Comparison of ENCODE assay signal across 21 cellular contexts in genomic region chr9:4139201-4139600, GRCh38.
DNase-seq lines count a peak whose midpoint lies in the region; ATAC-seq, FAIRE-seq and TF ChIP-seq lines count a peak whose summit lies in the region.
"Had no signal": no experiment of that assay in that cellular context is flagged by ENCODE, and none has a peak within 500 bp of the region (broad histone marks: within the 10 kb centered on the region; RNA-seq: fewer than 3 reads in every experiment).

No MANE protein-coding gene starts in this region.

- CTCF ChIA-PET in A549 (lab: Yijun Ruan, JAX): interaction anchor here (2.4 to 2.9 kb wide), 2 partner anchors 9 to 61 kb away, joined by 9 to 14 read pairs; no protein-coding TSS in a partner anchor

- no peak for TF ChIP-seq RAD21 in A549 (conservative IDR thresholded peaks at IDR 0.05 in 1 of 2, IDR thresholded peaks at IDR 0.05 in 1 of 2)

- DNase-seq in A549 (ENCODE audit: low read depth in 1 of 2, low spot score in 1 of 2) (no peak), LHCN-M2 (ENCODE audit: low read depth) (peak; percentile 42), amniotic epithelial cell (ENCODE audit: low read depth) (peak; percentile 33), mesenchymal stem cell (peak; percentile 34), HuH-7.5 (ENCODE audit: low spot score) (no peak), NCI-H1105 (lab: John Stamatoyannopoulos, UW) (no peak), vagina (ENCODE audit: extremely low spot score in 2 of 2) (no peak)
- DNase-seq: DMS 273 treated with DMSO at 0.1 percent for 48 hours, GF-D8, GOT3, NCI-H1436, NCI-H2029 treated with DMSO at 0.1 percent for 48 hours, NCI-H2171, NCI-H526, PC-3 had no signal

- peak overlapping the region; percentile 16 for H2BK15ac ChIP-seq in mesenchymal stem cell (ENCODE audit: low read depth, poor library complexity, severe bottlenecking)

- peak overlapping the region; percentile 6 for H2BK120ac ChIP-seq in mesenchymal stem cell (ENCODE audit: low read depth, low read length)

- FAIRE-seq in A549 (lab: Jason Lieb, UNC): no peak
- FAIRE-seq: GM19239, HepG2 had no signal

- H3K36me3 ChIP-seq in mesenchymal stem cell (ENCODE audit: control insufficient read depth in 1 of 2, insufficient read depth in 2 of 2, low read depth in 1 of 2, low read length in 2 of 2): no peaks in the 10 kb centered on the region
- H3K36me3 ChIP-seq in vagina: no peaks in the 10 kb centered on the region

- POLR2A ChIA-PET in A549 (lab: Yijun Ruan, JAX): no interaction called here

- intact Hi-C loops in vagina (cut with DNase I): no loop called here

- TF ChIP-seq CTCF in A549 (IDR thresholded peaks at IDR 0.05) (no peak), vagina (IDR thresholded peaks at IDR 0.05) (no peak)

- no peaks in the 10 kb centered on the region for H3K9me3 ChIP-seq in A549
- H3K9me3 ChIP-seq in mesenchymal stem cell (ENCODE audit: control insufficient read depth, low read length): no peaks in the 10 kb centered on the region
- H3K9me3 ChIP-seq in vagina: no peaks in the 10 kb centered on the region

- no peak overlapping the region for H2BK5ac ChIP-seq in mesenchymal stem cell (ENCODE audit: low read depth, low read length, poor library complexity, severe bottlenecking)

- ATAC-seq in A549: no peak
- ATAC-seq in HG03196 (IDR thresholded peaks at IDR 0.05; ENCODE audit: unreplicated experiment): no peak
- ATAC-seq: HepG2, PC-3 had no signal

- H4K8ac ChIP-seq in mesenchymal stem cell (ENCODE audit: low read length): no peak overlapping the region

- H3K27ac ChIP-seq in A549: peak overlapping the region; percentile 85 to 91
- H3K27ac ChIP-seq in mesenchymal stem cell (ENCODE audit: low read length, poor library complexity, severe bottlenecking): peak overlapping the region; percentile 99
- no peak overlapping the region for H3K27ac ChIP-seq in vagina
- H3K27ac ChIP-seq: 22Rv1, KMS-11, SK-N-MC had no signal

- WGBS in A549 (ENCODE audit: missing lambda C conversion rate): 64% methylated on average over 4 of the region's 4 CpGs
- WGBS in mesenchymal stem cell: no CpG with 5 or more reads among the region's 4 CpGs

- H3K18ac ChIP-seq in mesenchymal stem cell (ENCODE audit: low read depth in 1 of 2, low read length in 2 of 2): no peak overlapping the region

- peak overlapping the region; percentile 67 for H4K91ac ChIP-seq in mesenchymal stem cell (ENCODE audit: low read length)

- H2BK12ac ChIP-seq in mesenchymal stem cell (ENCODE audit: low read length in 2 of 2): peak overlapping the region; percentile 64 to 92

- no peak overlapping the region for H3K14ac ChIP-seq in mesenchymal stem cell (ENCODE audit: low read length in 2 of 2)

- H2AK5ac ChIP-seq in mesenchymal stem cell (ENCODE audit: low read length, severe bottlenecking): peak overlapping the region; percentile 84

- H3K4me2 ChIP-seq in A549 (peak overlapping the region; percentile 73; the same call in 2 of the 3 replicates), mesenchymal stem cell (ENCODE audit: low read length, poor library complexity, severe bottlenecking) (no peak overlapping the region)
- H3K4me2 ChIP-seq: KMS-11 had no signal

- TF ChIP-seq EP300 in A549 (IDR thresholded peaks at IDR 0.05): no peak

- H3K4me1 ChIP-seq in A549: peaks cover 87% of the 10 kb centered on the region
- peaks cover 18% of the 10 kb centered on the region for H3K4me1 ChIP-seq in mesenchymal stem cell (ENCODE audit: control insufficient read depth, insufficient read depth, low read depth, low read length)
- peaks cover 11% of the 10 kb centered on the region for H3K4me1 ChIP-seq in vagina

- TF ChIP-seq POLR2A in A549 (IDR thresholded peaks at IDR 0.05; ENCODE audit: low read length) (no peak), vagina (IDR thresholded peaks at IDR 0.05) (no peak)

- no peak overlapping the region for H3K9ac ChIP-seq in mesenchymal stem cell (ENCODE audit: low read length)
- H3K9ac ChIP-seq: KMS-11 had no signal

- H3K23ac ChIP-seq in mesenchymal stem cell (ENCODE audit: low read length in 2 of 2): no peak overlapping the region

- H3K79me1 ChIP-seq in mesenchymal stem cell (replicated peaks; ENCODE audit: low read length, poor library complexity, severe bottlenecking): peaks cover 14% of the 10 kb centered on the region

- no peak overlapping the region for H3K4me3 ChIP-seq in A549
- no peak overlapping the region for H3K4me3 ChIP-seq in mesenchymal stem cell (ENCODE audit: insufficient read depth in 1 of 2, low read depth in 1 of 2, low read length in 2 of 2)
- H3K4me3 ChIP-seq in vagina: no peak overlapping the region
- H3K4me3 ChIP-seq: SK-N-MC had no signal

- H3K4ac ChIP-seq in mesenchymal stem cell (ENCODE audit: low read depth in 1 of 2, low read length in 2 of 2): peak overlapping the region in 1 of 2 experiments; percentile 16

- no peak overlapping the region for H2AFZ ChIP-seq in mesenchymal stem cell (ENCODE audit: low read depth, low read length)

- H3K27me3 ChIP-seq in mesenchymal stem cell (ENCODE audit: control insufficient read depth in 1 of 2, insufficient read depth in 1 of 2, low read length in 2 of 2) (no peaks in the 10 kb centered on the region), vagina (no peaks in the 10 kb centered on the region)

TF ChIP-seq in A549, 52 proteins besides CTCF, POLR2A, EP300 and RAD21:
- TF ChIP-seq PHF8 (IDR thresholded peaks at IDR 0.05; ENCODE audit: borderline replicate concordance, low read depth): no peak
- no peak for TF ChIP-seq ZSCAN20 (CRISPR knock-in tag; IDR thresholded peaks at IDR 0.05)
- TF ChIP-seq E2F6 (IDR thresholded peaks at IDR 0.05; ENCODE audit: borderline replicate concordance, low read depth): no peak
- no peak for TF ChIP-seq CEBPB (IDR thresholded peaks at IDR 0.05)
- TF ChIP-seq ZC3H11A (IDR thresholded peaks at IDR 0.05): no peak
- no peak for TF ChIP-seq ZFP36 (IDR thresholded peaks at IDR 0.05; ENCODE audit: borderline replicate concordance, partially characterized antibody)
- TF ChIP-seq KDM1A (IDR thresholded peaks at IDR 0.05; ENCODE audit: low read depth): no peak
- TF ChIP-seq MAFK (IDR thresholded peaks at IDR 0.05; ENCODE audit: partially characterized antibody): no peak
- no peak for TF ChIP-seq JUN (IDR thresholded peaks at IDR 0.05)
- no peak for TF ChIP-seq NFE2L2 (conservative IDR thresholded peaks at IDR 0.05; ENCODE audit: low read length)
- no peak for TF ChIP-seq MYC (IDR thresholded peaks at IDR 0.05; ENCODE audit: borderline replicate concordance, low read length)
- TF ChIP-seq, protein P1, sequence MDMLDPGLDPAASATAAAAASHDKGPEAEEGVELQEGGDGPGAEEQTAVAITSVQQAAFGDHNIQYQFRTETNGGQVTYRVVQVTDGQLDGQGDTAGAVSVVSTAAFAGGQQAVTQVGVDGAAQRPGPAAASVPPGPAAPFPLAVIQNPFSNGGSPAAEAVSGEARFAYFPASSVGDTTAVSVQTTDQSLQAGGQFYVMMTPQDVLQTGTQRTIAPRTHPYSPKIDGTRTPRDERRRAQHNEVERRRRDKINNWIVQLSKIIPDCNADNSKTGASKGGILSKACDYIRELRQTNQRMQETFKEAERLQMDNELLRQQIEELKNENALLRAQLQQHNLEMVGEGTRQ (IDR thresholded peaks at IDR 0.05): no peak
- TF ChIP-seq JUNB (IDR thresholded peaks at IDR 0.05): no peak
- no peak for TF ChIP-seq NR3C1 (IDR thresholded peaks at IDR 0.05)
- TF ChIP-seq NPAS2 (CRISPR knock-in tag; IDR thresholded peaks at IDR 0.05; ENCODE audit: borderline replicate concordance): no peak
- TF ChIP-seq, protein P2, sequence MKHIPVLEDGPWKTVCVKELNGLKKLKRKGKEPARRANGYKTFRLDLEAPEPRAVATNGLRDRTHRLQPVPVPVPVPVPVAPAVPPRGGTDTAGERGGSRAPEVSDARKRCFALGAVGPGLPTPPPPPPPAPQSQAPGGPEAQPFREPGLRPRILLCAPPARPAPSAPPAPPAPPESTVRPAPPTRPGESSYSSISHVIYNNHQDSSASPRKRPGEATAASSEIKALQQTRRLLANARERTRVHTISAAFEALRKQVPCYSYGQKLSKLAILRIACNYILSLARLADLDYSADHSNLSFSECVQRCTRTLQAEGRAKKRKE (CRISPR knock-in tag; IDR thresholded peaks at IDR 0.05; ENCODE audit: low read depth): no peak
- TF ChIP-seq SMC3 (IDR thresholded peaks at IDR 0.05): no peak

Comparison
In these comparisons a context has a peak if more than half of its experiments do, and no peak if none do; other contexts are left out.
1. DNase-seq: peak in LHCN-M2 (single experiment), amniotic epithelial cell (single experiment) and mesenchymal stem cell (single experiment); none in A549 (0 of 2), HuH-7.5 (single experiment), NCI-H1105 (single experiment) and vagina (0 of 2).